Comparison of ENCODE assay signal across 1 cellular context in genomic region chr22:31977939-31978338, GRCh38.
TF ChIP-seq lines count a peak whose summit lies in the region.

No MANE protein-coding gene starts in this region.

TF ChIP-seq in H1, 55 proteins besides CTCF, POLR2A, EP300 and RAD21 (continued from another document):
- TF ChIP-seq HDAC2 (IDR thresholded peaks at IDR 0.05; ENCODE audit: borderline replicate concordance in 1 of 2, low read depth in 2 of 2, low read length in 2 of 2) (no peak), EGR1 (IDR thresholded peaks at IDR 0.05; ENCODE audit: borderline replicate concordance, low read depth, low read length) (no peak), NRF1 (IDR thresholded peaks at IDR 0.05; ENCODE audit: low read depth, low read length) (no peak), FOSL1 (IDR thresholded peaks at IDR 0.05; ENCODE audit: insufficient read depth, low read depth, low read length) (no peak), CHD2 (IDR thresholded peaks at IDR 0.05; ENCODE audit: low read length) (no peak)
